In genomic region chr7:139397192-139397591, GRCh38 we compare ENCODE assay signal across 20 cellular contexts. TPM values are rescaled to one million over a fixed set of nuclear protein-coding genes. Genes with fewer than 3 reads are reported as not detected.
A peak's percentile ranks its signal among the peaks of the same experiment; 100 is the strongest.
DNase-seq lines count a peak whose midpoint lies in the region; ATAC-seq, FAIRE-seq and TF ChIP-seq lines count a peak whose summit lies in the region.
"Had no signal": no experiment of that assay in that cellular context is flagged by ENCODE, and none has a peak within 500 bp of the region (broad histone marks: within the 10 kb centered on the region; RNA-seq: fewer than 3 reads in every experiment).

No MANE protein-coding gene starts in this region.

- peaks cover 66% of the 10 kb centered on the region for H3K79me2 ChIP-seq in PC-9 (ENCODE audit: low read depth)

- no peak overlapping the region for H2AFZ ChIP-seq in PC-9

- DNase-seq in activated T-cell treated with anti-CD3 and anti-CD28 coated beads, Interleukin-2, amount 50 U/mL, for 24 hours = no peak
- no peak for DNase-seq in activated T-cell treated with anti-CD3 and anti-CD28 coated beads, Interleukin-2, amount 50 U/mL, for 4 hours
- DNase-seq in D721Med (ENCODE audit: insufficient read length, low spot score) = no peak
- DNase-seq in WTC11 (ENCODE audit: low spot score) = no peak
- DNase-seq in mesothelial cell of epicardium (ENCODE audit: low spot score in 2 of 2, unreplicated experiment in 2 of 2) = no peak
- no peak for DNase-seq in PC-9
- DNase-seq in psoas muscle = no peak
- no peak for DNase-seq in MG63
- DNase-seq: AML-193; C1 segment of cervical spinal cord; CD8-positive, alpha-beta T cell; IMR-90; NCI-H1417; NCI-H187; NCI-H446; NCI-H526 treated with DMSO at 0.1 percent for 48 hours; PC-3; RPMI8226; SHP77 had no signal

- TF ChIP-seq CTCF in D721Med (IDR thresholded peaks at IDR 0.05; ENCODE audit: insufficient read depth, missing control alignments) (no peak), WTC11 (IDR thresholded peaks at IDR 0.05) (no peak), mesothelial cell of epicardium (IDR thresholded peaks at IDR 0.05; ENCODE audit: unreplicated experiment) (no peak), PC-9 (conservative IDR thresholded peaks at IDR 0.05) (no peak), psoas muscle (IDR thresholded peaks at IDR 0.05) (no peak)

- H3K27ac ChIP-seq in PC-9 (no peak overlapping the region), psoas muscle (no peak overlapping the region)

- BruUV-seq in PC-9 (replicated peaks; lab: Mats Ljungman, UMichigan) = no TSS peak

- no peaks in the 10 kb centered on the region for H3K9me2 ChIP-seq in PC-9 (ENCODE audit: insufficient read depth)

- H3F3A ChIP-seq in PC-9 (ENCODE audit: insufficient read depth, low read depth) = peaks cover 40% of the 10 kb centered on the region

- H3K4me2 ChIP-seq in PC-9 = no peak overlapping the region

- peaks cover 56% of the 10 kb centered on the region for H4K20me1 ChIP-seq in PC-9 (ENCODE audit: insufficient read depth)

- H3K4me3 Mint-ChIP-seq in activated T-cell treated with anti-CD3 and anti-CD28 coated beads, Interleukin-2, amount 50 U/mL, for 24 hours = no peak overlapping the region
- no peak overlapping the region for H3K4me3 Mint-ChIP-seq in activated T-cell treated with anti-CD3 and anti-CD28 coated beads, Interleukin-2, amount 50 U/mL, for 4 hours
- H3K4me3 Mint-ChIP-seq in WTC11 (no peak overlapping the region), mesothelial cell of epicardium (no peak overlapping the region)
- H3K4me3 Mint-ChIP-seq: CD8-positive, alpha-beta T cell had no signal

- POLR2A ChIA-PET in WTC11 (lab: Charles Lee) (no interaction called here), PC-9 (lab: Charles Lee; ENCODE audit: unreplicated experiment) (no interaction called here)

- no peaks in the 10 kb centered on the region for H3K9me3 Mint-ChIP-seq in activated T-cell treated with anti-CD3 and anti-CD28 coated beads, Interleukin-2, amount 50 U/mL, for 24 hours
- no peaks in the 10 kb centered on the region for H3K9me3 Mint-ChIP-seq in activated T-cell treated with anti-CD3 and anti-CD28 coated beads, Interleukin-2, amount 50 U/mL, for 4 hours
- H3K9me3 Mint-ChIP-seq in WTC11 (no peaks in the 10 kb centered on the region), mesothelial cell of epicardium (no peaks in the 10 kb centered on the region)
- H3K9me3 Mint-ChIP-seq: CD8-positive, alpha-beta T cell had no signal

- no peak for ATAC-seq in activated T-cell treated with anti-CD3 and anti-CD28 coated beads, Interleukin-2, amount 50 U/mL, for 4 hours
- no peak for ATAC-seq in WTC11
- no peak for ATAC-seq in psoas muscle
- ATAC-seq: CD8-positive, alpha-beta T cell had no signal

- H3K27ac Mint-ChIP-seq in activated T-cell treated with anti-CD3 and anti-CD28 coated beads, Interleukin-2, amount 50 U/mL, for 24 hours = peak overlapping the region; percentile 12
- H3K27ac Mint-ChIP-seq in WTC11 (peak overlapping the region; percentile 17; the same call in 1 of the 2 replicates), mesothelial cell of epicardium (peak overlapping the region; percentile 15)
- H3K27ac Mint-ChIP-seq: CD8-positive, alpha-beta T cell had no signal

- H3K36me3 ChIP-seq in PC-9 (ENCODE audit: low read depth) = peaks cover 55% of the 10 kb centered on the region
- peaks cover 0 to 90% of the 10 kb centered on the region in 2 donors for H3K36me3 ChIP-seq in psoas muscle (ENCODE audit: insufficient read depth in 1 of 2, low read depth in 1 of 2)
- peaks cover 17% of the 10 kb centered on the region for H3K36me3 ChIP-seq in MG63

- no peaks in the 10 kb centered on the region for H3K27me3 Mint-ChIP-seq in activated T-cell treated with anti-CD3 and anti-CD28 coated beads, Interleukin-2, amount 50 U/mL, for 24 hours
- no peaks in the 10 kb centered on the region for H3K27me3 Mint-ChIP-seq in activated T-cell treated with anti-CD3 and anti-CD28 coated beads, Interleukin-2, amount 50 U/mL, for 4 hours (ENCODE audit: low read depth)
- H3K27me3 Mint-ChIP-seq in WTC11 (ENCODE audit: low read depth) = no peaks in the 10 kb centered on the region
- no peaks in the 10 kb centered on the region for H3K27me3 Mint-ChIP-seq in mesothelial cell of epicardium (ENCODE audit: low read depth)

- H3K4me3 ChIP-seq in PC-9 (no peak overlapping the region), psoas muscle (no peak overlapping the region), MG63 (no peak overlapping the region)

- peaks cover 94% of the 10 kb centered on the region for H3K36me3 Mint-ChIP-seq in activated T-cell treated with anti-CD3 and anti-CD28 coated beads, Interleukin-2, amount 50 U/mL, for 24 hours (ENCODE audit: low read depth)
- H3K36me3 Mint-ChIP-seq in activated T-cell treated with anti-CD3 and anti-CD28 coated beads, Interleukin-2, amount 50 U/mL, for 4 hours (ENCODE audit: insufficient read depth) = peaks cover 35% of the 10 kb centered on the region
- H3K36me3 Mint-ChIP-seq in WTC11 (peaks cover 32% of the 10 kb centered on the region), mesothelial cell of epicardium (peaks cover 27% of the 10 kb centered on the region)

- CTCF ChIA-PET in WTC11 (lab: Charles Lee) (no interaction called here), PC-9 (lab: Charles Lee) (no interaction called here)

- peak; percentile 29 for FAIRE-seq in D721Med (lab: Jason Lieb, UNC)
- FAIRE-seq: H1 had no signal

- no peaks in the 10 kb centered on the region for H3K27me3 ChIP-seq in PC-9 (ENCODE audit: insufficient read depth, low read depth)
- no peaks in the 10 kb centered on the region for H3K27me3 ChIP-seq in psoas muscle (ENCODE audit: insufficient read depth in 3 of 3, low read length in 2 of 3)
- no peaks in the 10 kb centered on the region for H3K27me3 ChIP-seq in MG63

- H3K9me3 ChIP-seq in PC-9 (ENCODE audit: insufficient read depth, low read depth) (no peaks in the 10 kb centered on the region), psoas muscle (no peaks in the 10 kb centered on the region), MG63 (no peaks in the 10 kb centered on the region)

- H3K4me1 Mint-ChIP-seq in activated T-cell treated with anti-CD3 and anti-CD28 coated beads, Interleukin-2, amount 50 U/mL, for 24 hours (ENCODE audit: low read depth) = peaks cover 45% of the 10 kb centered on the region
- peaks cover 35% of the 10 kb centered on the region for H3K4me1 Mint-ChIP-seq in activated T-cell treated with anti-CD3 and anti-CD28 coated beads, Interleukin-2, amount 50 U/mL, for 4 hours (ENCODE audit: low read depth)
- H3K4me1 Mint-ChIP-seq in WTC11 (no peaks in the 10 kb centered on the region), mesothelial cell of epicardium (peaks cover 28% of the 10 kb centered on the region)

- H3K4me1 ChIP-seq in PC-9 (replicated peaks; ENCODE audit: insufficient read depth) (no peaks in the 10 kb centered on the region), psoas muscle (no peaks in the 10 kb centered on the region)

- intact Hi-C loops in PC-9 (cut with micrococcal nuclease; ENCODE audit: unreplicated experiment) = no loop called here
- intact Hi-C loops in psoas muscle (cut with DNase I) = no loop called here

TF ChIP-seq in WTC11, 78 proteins besides CTCF, POLR2A, EP300 and RAD21 (continues in another document):
- TF ChIP-seq GRHL2 (CRISPR knock-in tag; IDR thresholded peaks at IDR 0.05; ENCODE audit: insufficient replicate concordance, severe bottlenecking) (no peak), JAZF1 (CRISPR knock-in tag; IDR thresholded peaks at IDR 0.05) (no peak), STAT6 (CRISPR knock-in tag; conservative IDR thresholded peaks at IDR 0.05; ENCODE audit: low read depth) (no peak), E2F5 (CRISPR knock-in tag; IDR thresholded peaks at IDR 0.05) (no peak), SMAD4 (CRISPR knock-in tag; IDR thresholded peaks at IDR 0.05) (no peak), HMGA2 (CRISPR knock-in tag; IDR thresholded peaks at IDR 0.05) (no peak)

RNA-seq across cellular contexts. Expression of gene LUC7L2, which starts 37.5 kb away (rescaled TPM):
- 100 to 1,000 TPM; 198 to 214 (median 207) TPM for total RNA-seq in activated T-cell treated with anti-CD3 and anti-CD28 coated beads, Interleukin-2, amount 50 U/mL, for 4 hours
- total RNA-seq in WTC11 (2021) (91.0 to 94.4 TPM (median 92.4 TPM) in 3 replicates), mesothelial cell of epicardium (137 to 145 TPM (median 142 TPM) in 3 replicates), PC-9 (2021) (111 and 149 TPM in 2 replicates), psoas muscle (10 to 100 TPM; 44.4 to 67.5 (median 53.5) TPM)
- 10 to 100 TPM; 41.6 to 82.3 (median 44.0) TPM for polyA plus RNA-seq in psoas muscle
- total RNA-seq in MG63 (2014; rRNA removed; shearing (Covaris generic); ENCODE audit: low replicate concordance) = 37.8 and 53.0 TPM in 2 replicates

RNA-seq across cellular contexts. Expression of gene FMC1, which starts 56.1 kb away (rescaled TPM):
- total RNA-seq in activated T-cell treated with anti-CD3 and anti-CD28 coated beads, Interleukin-2, amount 50 U/mL, for 4 hours = 1 to 10 TPM; 4.5 to 8.7 (median 5.9) TPM
- total RNA-seq in WTC11 (2021) (14.3 to 16.7 TPM (median 16.3 TPM) in 3 replicates), mesothelial cell of epicardium (10.4 to 14.7 TPM (median 10.7 TPM) in 3 replicates), PC-9 (2021) (12.5 and 15.1 TPM in 2 replicates), psoas muscle (10 to 100 TPM; 21.3 to 44.0 (median 34.0) TPM)
- 10 to 100 TPM; 27.5 to 50.4 (median 32.1) TPM for polyA plus RNA-seq in psoas muscle
- total RNA-seq in MG63 (2014; rRNA removed; shearing (Covaris generic); ENCODE audit: low replicate concordance) = 0.25 and 17.0 TPM in 2 replicates
